15 cellular contexts compared by ENCODE assay signal in the genomic region with DNA sequence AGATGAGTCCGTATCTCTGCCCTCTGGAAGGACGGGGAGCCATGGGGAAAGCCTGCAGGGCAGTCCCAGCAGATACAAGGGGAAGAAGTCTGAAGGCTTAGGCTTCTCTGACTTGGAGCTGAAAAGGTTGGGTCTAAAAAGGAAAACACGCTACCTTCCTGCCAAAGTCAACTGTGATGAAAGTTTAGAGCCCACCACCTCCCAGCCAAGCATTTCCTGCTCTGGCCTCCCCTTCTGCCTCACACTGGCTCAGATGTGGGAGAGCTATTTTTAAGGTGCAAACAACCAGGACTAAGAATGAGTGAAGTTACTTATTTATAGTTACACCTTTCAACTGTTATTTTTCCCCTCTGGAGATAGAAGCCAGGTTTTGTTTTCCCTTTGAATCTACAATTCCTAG. TPM values are rescaled to one million over a fixed set of nuclear protein-coding genes. Genes with fewer than 3 reads are reported as not detected.
DNase-seq lines count a peak whose midpoint lies in the region; ATAC-seq and TF ChIP-seq lines count a peak whose summit lies in the region.
"Had no signal": no experiment of that assay in that cellular context is flagged by ENCODE, and none has a peak within 500 bp of the region (broad histone marks: within the 10 kb centered on the region; RNA-seq: fewer than 3 reads in every experiment).

No MANE protein-coding gene starts in this region.

- H3K4me3 Mint-ChIP-seq in CD4-positive, alpha-beta T cell, result no peak overlapping the region
- peak overlapping the region; percentile 39 to 76 (median 69) for H3K4me3 Mint-ChIP-seq in immature natural killer cell
- no peak overlapping the region for H3K4me3 Mint-ChIP-seq in stimulated activated effector memory CD8-positive, alpha-beta T cell treated with anti-CD3 and anti-CD28 coated beads, Interleukin-12 subunit alpha, Interleukin-12 subunit beta, amount 100 ng/mL, for 72 hours
- H3K4me3 Mint-ChIP-seq: IgD-negative memory B cell, T-helper 17 cell had no signal

- no peak for TF ChIP-seq CTCF in CD4-positive, alpha-beta T cell (IDR thresholded peaks at IDR 0.05)
- no peak for TF ChIP-seq CTCF in Loucy (conservative IDR thresholded peaks at IDR 0.05; ENCODE audit: low read length)

- no peaks in the 10 kb centered on the region for H3K9me3 ChIP-seq in CD4-positive, alpha-beta T cell (ENCODE audit: control insufficient read depth, low read length)
- no peaks in the 10 kb centered on the region for H3K9me3 ChIP-seq in Loucy (ENCODE audit: insufficient read depth, low read depth, low read length)

- H3K27ac Mint-ChIP-seq in CD4-positive, alpha-beta T cell, result peak overlapping the region; percentile 29
- H3K27ac Mint-ChIP-seq in immature natural killer cell, result peak overlapping the region; percentile 87 to 98 (median 89)
- H3K27ac Mint-ChIP-seq in stimulated activated effector memory CD8-positive, alpha-beta T cell treated with anti-CD3 and anti-CD28 coated beads, Interleukin-12 subunit alpha, Interleukin-12 subunit beta, amount 100 ng/mL, for 72 hours, result peak overlapping the region; percentile 7
- H3K27ac Mint-ChIP-seq: IgD-negative memory B cell, T-helper 17 cell had no signal

- H3K4me3 ChIP-seq in Loucy (ENCODE audit: low read length, poor library complexity, severe bottlenecking), result no peak overlapping the region

- H3K4me1 Mint-ChIP-seq in CD4-positive, alpha-beta T cell (ENCODE audit: low read depth), result peaks cover 57% of the 10 kb centered on the region
- H3K4me1 Mint-ChIP-seq in immature natural killer cell, result peaks cover 94 to 99% of the 10 kb centered on the region in 2 donors
- peaks cover 74% of the 10 kb centered on the region for H3K4me1 Mint-ChIP-seq in stimulated activated effector memory CD8-positive, alpha-beta T cell treated with anti-CD3 and anti-CD28 coated beads, Interleukin-12 subunit alpha, Interleukin-12 subunit beta, amount 100 ng/mL, for 72 hours

- H3K36me3 Mint-ChIP-seq in CD4-positive, alpha-beta T cell (ENCODE audit: low read depth), result peaks cover 83% of the 10 kb centered on the region
- H3K36me3 Mint-ChIP-seq in immature natural killer cell, result peaks cover 26 to 58% (median 40%) of the 10 kb centered on the region in 3 donors
- peaks cover 91% of the 10 kb centered on the region for H3K36me3 Mint-ChIP-seq in stimulated activated effector memory CD8-positive, alpha-beta T cell treated with anti-CD3 and anti-CD28 coated beads, Interleukin-12 subunit alpha, Interleukin-12 subunit beta, amount 100 ng/mL, for 72 hours

- H3K9me2 ChIP-seq in Loucy (replicated peaks; ENCODE audit: low read depth, low read length), result no peaks in the 10 kb centered on the region

- POLR2A ChIA-PET in CD4-positive, alpha-beta T cell (lab: Charles Lee), result no interaction called here

- no peak overlapping the region for H3K27ac ChIP-seq in CD4-positive, alpha-beta T cell (ENCODE audit: low read depth, low read length)

- CTCF ChIA-PET in CD4-positive, alpha-beta T cell (lab: Charles Lee), result no interaction called here

- ATAC-seq in CD4-positive, alpha-beta T cell (ENCODE audit: poor library complexity), result no peak
- no peak for ATAC-seq in stimulated activated effector memory CD8-positive, alpha-beta T cell treated with anti-CD3 and anti-CD28 coated beads, Interleukin-12 subunit alpha, Interleukin-12 subunit beta, amount 100 ng/mL, for 72 hours
- no peak for ATAC-seq in HG03159 (IDR thresholded peaks at IDR 0.05; ENCODE audit: unreplicated experiment)
- ATAC-seq: PC-3, T-helper 17 cell had no signal

- H3K9me3 Mint-ChIP-seq in CD4-positive, alpha-beta T cell, result no peaks in the 10 kb centered on the region
- no peaks in the 10 kb centered on the region for H3K9me3 Mint-ChIP-seq in immature natural killer cell
- no peaks in the 10 kb centered on the region for H3K9me3 Mint-ChIP-seq in stimulated activated effector memory CD8-positive, alpha-beta T cell treated with anti-CD3 and anti-CD28 coated beads, Interleukin-12 subunit alpha, Interleukin-12 subunit beta, amount 100 ng/mL, for 72 hours
- H3K9me3 Mint-ChIP-seq: IgD-negative memory B cell had no signal

- no peaks in the 10 kb centered on the region for H4K20me1 ChIP-seq in Loucy (ENCODE audit: insufficient read depth, low read length, poor library complexity, severe bottlenecking)

- H3K79me2 ChIP-seq in Loucy (ENCODE audit: insufficient read depth, low read length), result no peaks in the 10 kb centered on the region

- no peak for DNase-seq in CD4-positive, alpha-beta T cell
- DNase-seq in immature natural killer cell, result peak in 1 of 3 donors; percentile 28
- no peak for DNase-seq in stimulated activated effector memory CD8-positive, alpha-beta T cell treated with anti-CD3 and anti-CD28 coated beads, Interleukin-12 subunit alpha, Interleukin-12 subunit beta, amount 100 ng/mL, for 72 hours (ENCODE audit: low spot score in 2 of 2)
- no peak for DNase-seq in A172 (ENCODE audit: low spot score)
- no peak for DNase-seq in DMS153 (lab: John Stamatoyannopoulos, UW)
- DNase-seq: activated CD4-positive, alpha-beta T cell treated with anti-CD3 and anti-CD28 coated beads for 1 hour; NCI-H1417; NCI-H446; PC-3; stimulated activated CD4-positive, alpha-beta T cell treated with anti-CD3 and anti-CD28 coated beads, Interleukin-4, amount 100 ng/mL, for 4 hours; stimulated activated naive CD4-positive, alpha-beta T cell; T-helper 17 cell had no signal

- H3F3A ChIP-seq in Loucy (ENCODE audit: low read depth), result no peaks in the 10 kb centered on the region

- H2AFZ ChIP-seq in Loucy (ENCODE audit: low read length), result 0 out of 2 replicates have a peak overlapping the region, but pooled peaks have one; percentile 36

- H3K27me3 ChIP-seq in CD4-positive, alpha-beta T cell (ENCODE audit: control insufficient read depth, insufficient read depth, low read length), result no peaks in the 10 kb centered on the region
- no peaks in the 10 kb centered on the region for H3K27me3 ChIP-seq in Loucy (ENCODE audit: insufficient read depth, low read length, poor library complexity, severe bottlenecking)

- peak overlapping the region; percentile 5 for H3K9ac ChIP-seq in Loucy (ENCODE audit: low read depth, low read length, poor library complexity, severe bottlenecking)

- no peaks in the 10 kb centered on the region for H3K36me3 ChIP-seq in Loucy (ENCODE audit: insufficient read depth, low read length)

- intact Hi-C loops in CD4-positive, alpha-beta T cell (cut with DNase I, micrococcal nuclease), result no loop called here

- H3K4me2 ChIP-seq in Loucy (ENCODE audit: low read depth, low read length, poor library complexity, severe bottlenecking), result peak overlapping the region; percentile 36

- peaks cover 28% of the 10 kb centered on the region for H3K4me1 ChIP-seq in Loucy (ENCODE audit: insufficient read depth, low read length, poor library complexity, severe bottlenecking)

- H3K27me3 Mint-ChIP-seq in CD4-positive, alpha-beta T cell, result no peaks in the 10 kb centered on the region
- H3K27me3 Mint-ChIP-seq in immature natural killer cell (ENCODE audit: low read depth in 3 of 3), result peaks cover 0 to 5% (median 5%) of the 10 kb centered on the region in 3 donors
- H3K27me3 Mint-ChIP-seq: IgD-negative memory B cell, T-helper 17 cell had no signal

RNA-seq across cellular contexts. Expression of a gene that starts 21.2 kb away (rescaled TPM):
- 10 to 100 TPM; 40.9 to 44.3 TPM for total RNA-seq in CD4-positive, alpha-beta T cell
- 10 to 100 TPM; 26.2 to 73.6 (median 27.6) TPM for polyA plus RNA-seq in immature natural killer cell
- total RNA-seq in A172 (2014; rRNA removed; shearing (Covaris generic)), result 13.3 and 18.3 TPM in 2 replicates

Comparison
In these comparisons a context has a peak if more than half of its experiments do, and no peak if none do; other contexts are left out.
1. H3K27ac Mint-ChIP-seq: peak in every context shown above with its lines; median percentile 89 in immature natural killer cell; 29 in CD4-positive, alpha-beta T cell; 7 in stimulated activated effector memory CD8-positive, alpha-beta T cell treated with anti-CD3 and anti-CD28 coated beads, Interleukin-12 subunit alpha, Interleukin-12 subunit beta, amount 100 ng/mL, for 72 hours.
2. H3K4me3 Mint-ChIP-seq: peak in immature natural killer cell (5 of 5); none in CD4-positive, alpha-beta T cell (single experiment) and stimulated activated effector memory CD8-positive, alpha-beta T cell treated with anti-CD3 and anti-CD28 coated beads, Interleukin-12 subunit alpha, Interleukin-12 subunit beta, amount 100 ng/mL, for 72 hours (single experiment).